ENCODE assay signal across 26 cellular contexts in genomic region chr1:200328379-200328778, GRCh38.
DNase-seq lines count a peak whose midpoint lies in the region; FAIRE-seq and TF ChIP-seq lines count a peak whose summit lies in the region.
"Had no signal": no experiment of that assay in that cellular context is flagged by ENCODE, and none has a peak within 500 bp of the region (broad histone marks: within the 10 kb centered on the region; RNA-seq: fewer than 3 reads in every experiment).

No MANE protein-coding gene starts in this region.

- in situ Hi-C loops in transverse colon (cut with MboI; ENCODE audit: low pct_ligation_motif_present in 1 of 4, low pct_unique_long_range_greater_than_20kb in 1 of 4, low sequenced_read_pairs in 3 of 4): no loop called here

- no peak overlapping the region for H3K9ac ChIP-seq in H1 (replicated peaks in 1 of 4; ENCODE audit: extremely low read depth in 1 of 4, low read depth in 3 of 4, low read length in 3 of 4)
- H3K9ac ChIP-seq: KMS-11 had no signal

- H2AFZ ChIP-seq in H1 (ENCODE audit: low read length): no peak overlapping the region
- H2AFZ ChIP-seq: PC-9 had no signal

- peak in 1 of 2 donors; percentile 37 for DNase-seq in cardiac muscle cell (ENCODE audit: low read depth in 1 of 2, low spot score in 1 of 2)
- DNase-seq in cardiac septum (ENCODE audit: low spot score): no peak
- no peak for DNase-seq in H1 (ENCODE audit: low read depth in 1 of 2, low spot score in 2 of 2)
- no peak for DNase-seq in neural crest cell (ENCODE audit: low read depth, low spot score)
- DNase-seq in foreskin fibroblast: no peak
- no peak for DNase-seq in transverse colon
- no peak for DNase-seq in stimulated activated CD4-positive, alpha-beta T cell treated with anti-CD3 and anti-CD28 coated beads, Interleukin-4, amount 100 ng/mL, for 4 hours
- DNase-seq: BE2C; Calu3; CD8-positive, alpha-beta memory T cell; DMS79 treated with DMSO at 0.1 percent for 48 hours; H7; MM.1S; NCI-H1417; NCI-H1694; NCI-H2029 treated with DMSO at 0.1 percent for 48 hours; NCI-H446 treated with DMSO at 0.1 percent for 48 hours; NCI-H526; NCI-H82; NK-92 treated with Interleukin-12 subunit alpha and Interleukin-12 subunit beta, amount 100 ng/mL, for 24 hours; PC-9; SJCRH30 had no signal

- H3K4me3 Mint-ChIP-seq in neural crest cell: no peak overlapping the region
- H3K4me3 Mint-ChIP-seq: CD8-positive, alpha-beta memory T cell had no signal

- H3K4ac ChIP-seq in H1 (replicated peaks; ENCODE audit: insufficient read length, low read depth, low read length): no peak overlapping the region

- no peaks in the 10 kb centered on the region for H3K4me1 ChIP-seq in cardiac muscle cell (ENCODE audit: low read depth)
- H3K4me1 ChIP-seq in H1 (replicated peaks in 1 of 4; ENCODE audit: control insufficient read depth in 3 of 4, insufficient read depth in 4 of 4, low read length in 3 of 4): peaks cover 6 to 9% (median 8%) of the 10 kb centered on the region in 4 experiments
- H3K4me1 ChIP-seq in transverse colon: no peaks in the 10 kb centered on the region
- H3K4me1 ChIP-seq: BE2C had no signal

- no peak overlapping the region for H2AK5ac ChIP-seq in H1 (ENCODE audit: low read depth, low read length)

- intact Hi-C loops in cardiac septum (cut with DNase I) (no loop called here), transverse colon (cut with DNase I; ENCODE audit: low total_unique reads) (no loop called here)

- no peak overlapping the region for H2BK120ac ChIP-seq in H1 (replicated peaks; ENCODE audit: low read depth, low read length)

- H3K36me3 Mint-ChIP-seq in neural crest cell (ENCODE audit: low read depth): no peaks in the 10 kb centered on the region
- H3K36me3 Mint-ChIP-seq: CD14-positive monocyte had no signal

- H3K56ac ChIP-seq in H1 (replicated peaks; ENCODE audit: insufficient read length, low read depth, low read length): no peak overlapping the region

- H2BK15ac ChIP-seq in H1 (ENCODE audit: low read length): no peak overlapping the region

- 0 out of 2 replicates have a peak overlapping the region, but pooled peaks have one; percentile 0 for H2BK5ac ChIP-seq in H1 (ENCODE audit: low read depth, low read length)

- H4K91ac ChIP-seq in H1 (replicated peaks; ENCODE audit: insufficient read length, low read length): no peak overlapping the region

- H2BK12ac ChIP-seq in H1 (ENCODE audit: low read depth, low read length): peak overlapping the region; percentile 81

- no peak overlapping the region for H3K14ac ChIP-seq in H1 (ENCODE audit: insufficient read length)

- H4K20me1 ChIP-seq in H1 (replicated peaks in 1 of 2; ENCODE audit: control insufficient read depth in 1 of 2, insufficient read depth in 2 of 2, low read length in 2 of 2): no peaks in the 10 kb centered on the region

- H4K8ac ChIP-seq in H1 (ENCODE audit: extremely low read depth, insufficient read depth, low read length): no peak overlapping the region

- H3K4me3 ChIP-seq in cardiac muscle cell (no peak overlapping the region), H1 (ENCODE audit: extremely low read depth in 1 of 4, insufficient read depth in 2 of 4, low read depth in 3 of 4, low read length in 4 of 4) (no peak overlapping the region), foreskin fibroblast (ENCODE audit: low read depth in 1 of 2, low read length in 2 of 2) (no peak overlapping the region), transverse colon (no peak overlapping the region)
- H3K4me3 ChIP-seq: PC-9, SJCRH30 had no signal

- peaks cover 4% of the 10 kb centered on the region for H3K27me3 Mint-ChIP-seq in neural crest cell (ENCODE audit: low read depth)

- no peak overlapping the region for H3K18ac ChIP-seq in H1 (ENCODE audit: extremely low read depth, low read length)

- peak overlapping the region; percentile 50 for H3K27ac Mint-ChIP-seq in neural crest cell (ENCODE audit: unreplicated experiment)

- TF ChIP-seq CTCF in cardiac muscle cell (IDR thresholded peaks at IDR 0.05; ENCODE audit: low read depth, low read length) (no peak), H1 (IDR thresholded peaks at IDR 0.05; ENCODE audit: control extremely low read depth in 1 of 3, insufficient read depth in 1 of 3, low read depth in 1 of 3, low read length in 3 of 3) (no peak), neural crest cell (conservative IDR thresholded peaks at IDR 0.05) (no peak), foreskin fibroblast (IDR thresholded peaks at IDR 0.05; ENCODE audit: low read depth, low read length) (no peak), transverse colon (IDR thresholded peaks at IDR 0.05) (no peak)

- H3K79me1 ChIP-seq in H1 (ENCODE audit: low read depth, low read length): no peaks in the 10 kb centered on the region

- H3K27me3 ChIP-seq in cardiac muscle cell: peaks cover 4% of the 10 kb centered on the region
- no peaks in the 10 kb centered on the region for H3K27me3 ChIP-seq in H1 (replicated peaks in 1 of 4; ENCODE audit: control insufficient read depth in 3 of 4, extremely low read depth in 1 of 4, insufficient read depth in 3 of 4, low read length in 3 of 4)
- no peaks in the 10 kb centered on the region for H3K27me3 ChIP-seq in transverse colon
- H3K27me3 ChIP-seq: BE2C, SJCRH30 had no signal

- no peak overlapping the region for H3K4me2 ChIP-seq in H1 (ENCODE audit: insufficient read depth in 1 of 2, low read depth in 2 of 2, low read length in 2 of 2)
- H3K4me2 ChIP-seq: KMS-11, PC-9 had no signal

- POLR2A ChIA-PET in H1 (lab: Charles Lee; ENCODE audit: partially characterized antibody): interaction anchor here (1.1 kb wide), 2 partner anchors 14 to 37 kb away, joined by 3 read pairs; no protein-coding TSS in a partner anchor

- no peak for TF ChIP-seq POLR2A in H1 (IDR thresholded peaks at IDR 0.05; ENCODE audit: control extremely low read depth in 1 of 2, low read depth in 2 of 2, low read length in 2 of 2)
- no peak for TF ChIP-seq POLR2A in transverse colon (IDR thresholded peaks at IDR 0.05)

- CTCF ChIA-PET in H1 (lab: Charles Lee; ENCODE audit: partially characterized antibody): interaction anchor here (1.2 to 1.8 kb wide), 2 partner anchors 15 to 21 kb away, joined by 5 to 7 read pairs; no protein-coding TSS in a partner anchor

- TF ChIP-seq EP300 in H1 (IDR thresholded peaks at IDR 0.05; ENCODE audit: borderline replicate concordance in 1 of 2, low read depth in 2 of 2, low read length in 2 of 2) (no peak), transverse colon (IDR thresholded peaks at IDR 0.05; ENCODE audit: low read depth) (no peak)

- no peak for TF ChIP-seq RAD21 in H1 (IDR thresholded peaks at IDR 0.05 in 1 of 2, conservative IDR thresholded peaks at IDR 0.05 in 1 of 2; ENCODE audit: low read depth in 2 of 2, low read length in 2 of 2)

- WGBS in H1 (ENCODE audit: extremely low coverage in 1 of 2, insufficient coverage in 1 of 2, insufficient read length in 1 of 2, insufficient replicate concordance in 2 of 2, low coverage in 1 of 2, low lambda C conversion rate in 2 of 2, missing lambda C conversion rate in 1 of 2), 2 experiments: 74% methylated on average over 2 of the region's 2 CpGs; no CpG with 5 or more reads in 1 of the 2 experiments
- WGBS in transverse colon (ENCODE audit: low coverage in 1 of 2), 2 donors: 72 to 83% methylated on average over 2 of the region's 2 CpGs

- peaks cover 22% of the 10 kb centered on the region for H3K4me1 Mint-ChIP-seq in neural crest cell
- H3K4me1 Mint-ChIP-seq: CD8-positive, alpha-beta memory T cell had no signal

- H3K9me3 ChIP-seq in cardiac muscle cell (ENCODE audit: low read depth): no peaks in the 10 kb centered on the region
- no peaks in the 10 kb centered on the region for H3K9me3 ChIP-seq in H1 (ENCODE audit: insufficient read depth in 2 of 2, low read depth in 1 of 2, low read length in 1 of 2)
- no peaks in the 10 kb centered on the region for H3K9me3 ChIP-seq in transverse colon
- H3K9me3 ChIP-seq: BE2C, SJCRH30 had no signal

- no peak for FAIRE-seq in H1 (lab: Jason Lieb, UNC)
- FAIRE-seq: GM12892 had no signal

- no peak overlapping the region for H3K23ac ChIP-seq in H1 (ENCODE audit: insufficient read length)

- no peaks in the 10 kb centered on the region for H3K9me3 Mint-ChIP-seq in neural crest cell
- H3K9me3 Mint-ChIP-seq: CD8-positive, alpha-beta memory T cell had no signal

- no peak overlapping the region for H4K5ac ChIP-seq in H1 (ENCODE audit: insufficient read length, low read depth, low read length)

- H3K27ac ChIP-seq in cardiac muscle cell (peak overlapping the region; percentile 70), H1 (ENCODE audit: low read depth, low read length) (no peak overlapping the region), transverse colon (no peak overlapping the region)
- H3K27ac ChIP-seq: 22Rv1, KMS-11, PC-9, SJCRH30 had no signal

- peak overlapping the region; percentile 66; the same call in 1 of the 2 replicates for H2BK20ac ChIP-seq in H1 (ENCODE audit: low read length)

- H3K36me3 ChIP-seq in cardiac muscle cell: no peaks in the 10 kb centered on the region
- no peaks in the 10 kb centered on the region for H3K36me3 ChIP-seq in H1 (ENCODE audit: control insufficient read depth in 2 of 4, insufficient read depth in 4 of 4, low read length in 3 of 4)
- H3K36me3 ChIP-seq in transverse colon: no peaks in the 10 kb centered on the region
- H3K36me3 ChIP-seq: BE2C, SJCRH30 had no signal

- H3K23me2 ChIP-seq in H1 (ENCODE audit: low read depth, low read length): no peaks in the 10 kb centered on the region

- H3K79me2 ChIP-seq in H1 (ENCODE audit: control insufficient read depth in 1 of 2, insufficient read depth in 2 of 2, low read length in 2 of 2): no peaks in the 10 kb centered on the region

TF ChIP-seq in H1, 55 proteins besides CTCF, POLR2A, EP300 and RAD21 (continues in another document):
- no peak for TF ChIP-seq SAP30 (IDR thresholded peaks at IDR 0.05; ENCODE audit: insufficient read depth, insufficient replicate concordance, low read length)
- TF ChIP-seq GTF2F1 (IDR thresholded peaks at IDR 0.05; ENCODE audit: borderline replicate concordance, low read depth, low read length): no peak
- no peak for TF ChIP-seq RFX5 (IDR thresholded peaks at IDR 0.05; ENCODE audit: borderline replicate concordance, low read depth, low read length)
- TF ChIP-seq KDM4A (IDR thresholded peaks at IDR 0.05; ENCODE audit: low read depth, low read length, severe bottlenecking): no peak
- TF ChIP-seq RNF2 (IDR thresholded peaks at IDR 0.05; ENCODE audit: borderline replicate concordance, low read depth, low read length, missing control alignments, poor library complexity, severe bottlenecking): no peak
- TF ChIP-seq USF2 (IDR thresholded peaks at IDR 0.05; ENCODE audit: low read length): no peak
- no peak for TF ChIP-seq SIX5 (IDR thresholded peaks at IDR 0.05; ENCODE audit: low read depth, low read length)
- TF ChIP-seq SRF (IDR thresholded peaks at IDR 0.05; ENCODE audit: low read depth, low read length): no peak
- no peak for TF ChIP-seq RXRA (IDR thresholded peaks at IDR 0.05; ENCODE audit: insufficient read depth, low read depth, low read length)
